Comparison of ENCODE assay signal across 1 cellular context in genomic region chr13:98890920-98891319, GRCh38.
TF ChIP-seq lines count a peak whose summit lies in the region.

No MANE protein-coding gene starts in this region.

TF ChIP-seq in endothelial cell of umbilical vein, 7 proteins besides CTCF, POLR2A, EP300 and RAD21:
- TF ChIP-seq MAX (IDR thresholded peaks at IDR 0.05; ENCODE audit: insufficient read depth, insufficient read length) (no peak), GATA2 (IDR thresholded peaks at IDR 0.05; ENCODE audit: insufficient read depth, insufficient read length, low read depth, low read length) (no peak), MYC (IDR thresholded peaks at IDR 0.05; ENCODE audit: low read depth, low read length) (no peak), EZH2 (IDR thresholded peaks at IDR 0.05; ENCODE audit: borderline replicate concordance, low read depth, low read length, severe bottlenecking) (no peak), POLR2AphosphoS5 (IDR thresholded peaks at IDR 0.05; ENCODE audit: insufficient read depth, low read depth, low read length) (no peak)
